ENCODE assay signal across 6 cellular contexts in genomic region chr19:19137556-19138109, GRCh38. TPM values are rescaled to one million over a fixed set of nuclear protein-coding genes. Genes with fewer than 3 reads are reported as not detected.
DNase-seq lines count a peak whose midpoint lies in the region; ATAC-seq, FAIRE-seq and TF ChIP-seq lines count a peak whose summit lies in the region.

No MANE protein-coding gene starts in this region.

- peaks cover 12% of the 10 kb centered on the region for H3K79me2 ChIP-seq in PC-9 (ENCODE audit: low read depth)

- no peaks in the 10 kb centered on the region for H3K9me2 ChIP-seq in PC-9 (ENCODE audit: insufficient read depth)

- TSS peak; percentile 18 for BruUV-seq in PC-9 (replicated peaks; lab: Mats Ljungman, UMichigan)

- H3K4me1 ChIP-seq in A549 = 0 out of 3 replicates have a peak, but pooled peaks cover 7% of the 10 kb centered on the region
- H3K4me1 ChIP-seq in PC-9 (replicated peaks; ENCODE audit: insufficient read depth) = peaks cover 9% of the 10 kb centered on the region
- H3K4me1 ChIP-seq in right cardiac atrium (ENCODE audit: control insufficient read depth, insufficient read depth, low read length) = no peaks in the 10 kb centered on the region
- peaks cover 0 to 19% (median 8%) of the 10 kb centered on the region in 4 donors for H3K4me1 ChIP-seq in tibial nerve

- CTCF ChIA-PET in A549 (lab: Yijun Ruan, JAX) (no interaction called here), PC-9 (lab: Charles Lee) (interaction anchor here (0.6 kb wide), 1 partner anchor 200 kb away, joined by 11 read pairs; no protein-coding TSS in a partner anchor)

- TF ChIP-seq POLR2A in A549 (IDR thresholded peaks at IDR 0.05; ENCODE audit: low read length) (no peak), tibial nerve (IDR thresholded peaks at IDR 0.05) (no peak)

- ATAC-seq in A549 = 0 out of 6 replicates have a peak, but pooled peaks of 1 of the 2 experiments have one; percentile 5
- peak; percentile 13 to 41 for ATAC-seq in right cardiac atrium

- peak overlapping the region; percentile 94 for H2AFZ ChIP-seq in PC-9

- no peaks in the 10 kb centered on the region for H3K36me3 ChIP-seq in PC-9 (ENCODE audit: low read depth)
- H3K36me3 ChIP-seq in tibial nerve = peaks cover 0 to 9% (median 0%) of the 10 kb centered on the region in 3 donors

- peak overlapping the region; percentile 67 for H3K4me3 ChIP-seq in A549
- H3K4me3 ChIP-seq in PC-9 = peak overlapping the region; percentile 87
- H3K4me3 ChIP-seq in right cardiac atrium (ENCODE audit: low read length) = peak overlapping the region; percentile 86
- H3K4me3 ChIP-seq in tibial nerve = peak overlapping the region; percentile 63 to 85 (median 82)

- intact Hi-C loops in PC-9 (cut with micrococcal nuclease; ENCODE audit: unreplicated experiment) = loop anchor here (2.0 to 5.0 kb wide), 2 partner anchors 75 to 505 kb away; partner anchors contain the start of genes GMIP and SLC25A42
- intact Hi-C loops in right cardiac atrium (cut with DNase I) = loop anchor here in 3 of 4 donors (5.0 to 10.0 kb wide), 3 partner anchors 73 to 80 kb away; partner anchors contain the start of gene SLC25A42 (in 2 of the 3)
- intact Hi-C loops in posterior vena cava (cut with DNase I) = loop anchor here (5.0 kb wide), 2 partner anchors 80 to 740 kb away; no protein-coding TSS in a partner anchor

- H3K9me3 ChIP-seq in A549 = no peaks in the 10 kb centered on the region
- no peaks in the 10 kb centered on the region for H3K9me3 ChIP-seq in PC-9 (ENCODE audit: insufficient read depth, low read depth)
- H3K9me3 ChIP-seq in right cardiac atrium (ENCODE audit: control insufficient read depth, low read length) = no peaks in the 10 kb centered on the region
- peaks cover 0 to 3% (median 0%) of the 10 kb centered on the region in 4 donors for H3K9me3 ChIP-seq in tibial nerve

- peaks cover 8% of the 10 kb centered on the region; the same call in 1 of the 2 replicates for H3F3A ChIP-seq in PC-9 (ENCODE audit: insufficient read depth, low read depth)

- 61% methylated on average over 15 of the region's 25 CpGs for WGBS in A549 (ENCODE audit: missing lambda C conversion rate)
- WGBS in right cardiac atrium = 13% methylated on average over 25 of the region's 25 CpGs
- WGBS in tibial nerve, 2 donors = 10 to 24% methylated on average over 22 to 25 of the region's 25 CpGs

- H3K4me2 ChIP-seq in A549 = peak overlapping the region; percentile 93
- H3K4me2 ChIP-seq in PC-9 = peak overlapping the region; percentile 92

- no peak for TF ChIP-seq RAD21 in A549 (conservative IDR thresholded peaks at IDR 0.05 in 1 of 2, IDR thresholded peaks at IDR 0.05 in 1 of 2)

- TF ChIP-seq CTCF in A549 (IDR thresholded peaks at IDR 0.05) (no peak), PC-9 (conservative IDR thresholded peaks at IDR 0.05) (no peak), tibial nerve (IDR thresholded peaks at IDR 0.05) (no peak)

- no peak for DNase-seq in A549 (ENCODE audit: low read depth in 1 of 2, low spot score in 1 of 2)
- DNase-seq in PC-9 = no peak
- DNase-seq in right cardiac atrium = peak in 1 of 3 donors; percentile 61
- no peak for DNase-seq in tibial nerve (ENCODE audit: low spot score in 2 of 2)
- no peak for DNase-seq in posterior vena cava (ENCODE audit: low spot score)
- DNase-seq in foreskin melanocyte = no peak

- H3K27ac ChIP-seq in A549 (peak overlapping the region; percentile 87 to 96), PC-9 (no peak overlapping the region), right cardiac atrium (ENCODE audit: low read length) (peak overlapping the region; percentile 33), tibial nerve (peak overlapping the region in 3 of 4 donors; percentile 43 to 85 (median 83))

- 0 out of 2 replicates have a peak, but pooled peaks cover 3% of the 10 kb centered on the region for H4K20me1 ChIP-seq in PC-9 (ENCODE audit: insufficient read depth)

- no peak for TF ChIP-seq EP300 in A549 (IDR thresholded peaks at IDR 0.05)
- no peak for TF ChIP-seq EP300 in tibial nerve (IDR thresholded peaks at IDR 0.05)

- FAIRE-seq in A549 (lab: Jason Lieb, UNC) = no peak

- POLR2A ChIA-PET in A549 (lab: Yijun Ruan, JAX) = no interaction called here
- POLR2A ChIA-PET in PC-9 (lab: Charles Lee; ENCODE audit: unreplicated experiment) = interaction anchor here (0.6 kb wide), 1 partner anchor 84 kb away, joined by 19 read pairs; no protein-coding TSS in a partner anchor

- no peaks in the 10 kb centered on the region for H3K27me3 ChIP-seq in PC-9 (ENCODE audit: insufficient read depth, low read depth)
- no peaks in the 10 kb centered on the region for H3K27me3 ChIP-seq in right cardiac atrium (ENCODE audit: control insufficient read depth, insufficient read depth)
- H3K27me3 ChIP-seq in tibial nerve = no peaks in the 10 kb centered on the region

TF ChIP-seq in A549, 52 proteins besides CTCF, POLR2A, EP300 and RAD21:
- no peak for TF ChIP-seq RCOR1 (IDR thresholded peaks at IDR 0.05; ENCODE audit: low read depth, low read length)

RNA-seq across cellular contexts. Expression of gene TMEM161A, which starts 0.6 kb away (rescaled TPM):
- polyA plus RNA-seq in A549 (2011; rRNA removed) (18.3 and 19.3 TPM in 2 replicates), A549 (2017; fragmentation: RNase III; extraction: RNeasy Plus Mini Kit Qiagen cat#74134 plus additional on column Dnase treatment) (19.2 to 22.1 TPM (median 21.3 TPM) in 3 replicates), right cardiac atrium (19.5 TPM)
- 43.3 and 54.9 TPM in 2 replicates for polyA plus RNA-seq in A549 (2012; cell fraction: cytosol; rRNA removed)
- 141 and 184 TPM in 2 replicates for polyA plus RNA-seq in A549 (2012; cell fraction: nucleus; rRNA removed)
- 30.1 and 50.0 TPM in 2 replicates for polyA minus RNA-seq in A549 (2011; rRNA and poly(A)+ RNA removed)
- total RNA-seq in PC-9 (2021) (41.1 and 53.6 TPM in 2 replicates), right cardiac atrium (10 to 100 TPM; 14.0 to 27.0 (median 21.0) TPM), tibial nerve (10 to 100 TPM; 24.1 to 32.1 (median 24.8) TPM), posterior vena cava (10 to 100 TPM; 14.0 to 20.1 TPM)

RNA-seq across cellular contexts. Expression of gene MEF2B, which starts 32.4 kb away (rescaled TPM):
- 0.10 and 0.20 TPM in 2 replicates for polyA plus RNA-seq in A549 (2011; rRNA removed)
- 0.26 and 0.54 TPM in 2 replicates for polyA plus RNA-seq in A549 (2012; cell fraction: cytosol; rRNA removed)
- polyA plus RNA-seq in A549 (2012; cell fraction: nucleus; rRNA removed) = 3.6 and 4.1 TPM in 2 replicates
- polyA plus RNA-seq in A549 (2017; fragmentation: RNase III; extraction: RNeasy Plus Mini Kit Qiagen cat#74134 plus additional on column Dnase treatment) = 0.13 to 0.31 TPM (median 0.29 TPM) in 3 replicates
- polyA minus RNA-seq in A549 (2011; rRNA and poly(A)+ RNA removed) = 0.17 TPM in 1 of 2 replicates, not detected in the other
- 1.8 and 3.9 TPM in 2 replicates for total RNA-seq in PC-9 (2021)
- 1 to 10 TPM in 1 of 4 donors, under 1 TPM in 3; 0.42 to 1.1 (median 0.47) TPM for total RNA-seq in right cardiac atrium
- polyA plus RNA-seq in right cardiac atrium = 0.23 TPM
- total RNA-seq in tibial nerve = 1 to 10 TPM in 1 of 4 donors, under 1 TPM in 1, not detected in 2; 0.21 to 3.7 TPM
- total RNA-seq in posterior vena cava = 1 to 10 TPM in 1 of 2 donors, under 1 TPM in 1; 0.76 to 1.3 TPM

RNA-seq across cellular contexts. Expression of gene BORCS8, which starts 54.3 kb away (rescaled TPM):
- 7.2 and 9.1 TPM in 2 replicates for polyA plus RNA-seq in A549 (2011; rRNA removed)
- 20.2 and 23.6 TPM in 2 replicates for polyA plus RNA-seq in A549 (2012; cell fraction: cytosol; rRNA removed)
- 21.1 and 21.2 TPM in 2 replicates for polyA plus RNA-seq in A549 (2012; cell fraction: nucleus; rRNA removed)
- 10.6 to 12.3 TPM (median 11.5 TPM) in 3 replicates for polyA plus RNA-seq in A549 (2017; fragmentation: RNase III; extraction: RNeasy Plus Mini Kit Qiagen cat#74134 plus additional on column Dnase treatment)
- polyA minus RNA-seq in A549 (2011; rRNA and poly(A)+ RNA removed) = 10.7 and 12.3 TPM in 2 replicates
- total RNA-seq in PC-9 (2021) = 23.1 and 24.9 TPM in 2 replicates
- total RNA-seq in right cardiac atrium = 10 to 100 TPM; 27.5 to 33.2 (median 31.3) TPM
- 30.3 TPM for polyA plus RNA-seq in right cardiac atrium
- total RNA-seq in tibial nerve = 10 to 100 TPM; 11.8 to 29.1 (median 18.8) TPM
- 10 to 100 TPM; 16.2 to 19.4 TPM for total RNA-seq in posterior vena cava

RNA-seq across cellular contexts. Expression of gene RFXANK, which starts 54.4 kb away (rescaled TPM):
- polyA plus RNA-seq in A549 (2011; rRNA removed) (23.4 and 24.3 TPM in 2 replicates), A549 (2017; fragmentation: RNase III; extraction: RNeasy Plus Mini Kit Qiagen cat#74134 plus additional on column Dnase treatment) (30.0 to 32.3 TPM (median 30.6 TPM) in 3 replicates), right cardiac atrium (55.0 TPM)
- 47.4 and 49.6 TPM in 2 replicates for polyA plus RNA-seq in A549 (2012; cell fraction: cytosol; rRNA removed)
- polyA plus RNA-seq in A549 (2012; cell fraction: nucleus; rRNA removed) = 100 and 110 TPM in 2 replicates
- polyA minus RNA-seq in A549 (2011; rRNA and poly(A)+ RNA removed) = 34.3 and 39.4 TPM in 2 replicates
- total RNA-seq in PC-9 (2021) (132 and 161 TPM in 2 replicates), right cardiac atrium (10 to 100 TPM; 35.2 to 46.1 (median 44.7) TPM), tibial nerve (10 to 100 TPM; 46.3 to 62.1 (median 56.8) TPM), posterior vena cava (10 to 100 TPM; 32.8 to 36.6 TPM)
